Comparison of ENCODE assay signal across 8 cellular contexts in the genomic region with DNA sequence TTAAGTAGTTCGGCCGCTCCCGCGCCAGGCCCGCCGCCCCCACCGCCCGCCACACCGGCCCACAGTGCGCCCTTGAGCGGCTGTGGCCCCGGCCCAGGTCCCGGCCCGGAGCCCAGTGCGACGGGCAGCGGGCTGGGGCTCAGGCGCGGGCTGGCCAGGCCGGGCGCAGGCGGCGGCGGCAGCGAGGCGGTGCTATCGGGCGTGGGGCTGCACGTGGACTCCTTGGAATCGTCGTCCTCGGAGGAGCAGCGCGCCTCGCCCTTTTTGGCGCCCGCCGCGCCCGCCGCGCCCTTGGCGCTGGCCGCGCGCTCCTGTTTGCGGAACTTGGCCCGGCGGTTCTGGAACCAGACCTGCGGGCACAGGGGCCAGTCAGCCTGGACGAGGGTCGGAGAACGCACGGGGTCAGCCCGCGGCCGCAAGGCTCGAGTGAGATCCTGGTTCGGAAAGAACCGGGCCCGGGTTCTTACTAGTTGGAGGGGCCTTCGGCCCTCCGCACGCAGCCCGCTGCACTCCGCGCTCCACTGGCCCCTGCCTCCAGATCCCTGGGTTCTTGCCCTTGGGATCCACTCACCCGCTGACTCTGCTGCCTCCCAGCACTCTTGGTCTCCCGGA. TPM values are rescaled to one million over a fixed set of nuclear protein-coding genes. Genes with fewer than 3 reads are reported as not detected.
A peak's percentile ranks its signal among the peaks of the same experiment; 100 is the strongest.
DNase-seq lines count a peak whose midpoint lies in the region; ATAC-seq and TF ChIP-seq lines count a peak whose summit lies in the region.

No MANE protein-coding gene starts in this region.

- ATAC-seq in omental fat pad (ENCODE audit: low FRiP score) (peak; percentile 63), HG03095 (IDR thresholded peaks at IDR 0.05; ENCODE audit: unreplicated experiment) (no peak)

- DNase-seq in COLO668 (lab: John Stamatoyannopoulos, UW; ENCODE audit: unreplicated experiment) = peak; percentile 57
- peak; percentile 30 for DNase-seq in NCI-H526 treated with DMSO at 0.1 percent for 48 hours (lab: John Stamatoyannopoulos, UW)
- DNase-seq in fibroblast of gingiva (ENCODE audit: low read depth) = peak; percentile 30
- no peak for DNase-seq in omental fat pad (ENCODE audit: low spot score)
- DNase-seq in NCI-H187 treated with DMSO at 0.1 percent for 48 hours (lab: John Stamatoyannopoulos, UW) = no peak
- DNase-seq in SKM-1 treated with dmso at 0.1 percent for 144 hours (lab: John Stamatoyannopoulos, UW; ENCODE audit: unreplicated experiment) = no peak
- DNase-seq in globus pallidus (ENCODE audit: low spot score) = no peak

- no peak for TF ChIP-seq CTCF in omental fat pad (IDR thresholded peaks at IDR 0.05)

RNA-seq across cellular contexts. Expression of a gene that starts 4.0 kb away (rescaled TPM):
- not detected for total RNA-seq in omental fat pad

RNA-seq across cellular contexts. Expression of a gene that starts 15.4 kb away (rescaled TPM):
- total RNA-seq in omental fat pad = 10 to 100 TPM; 47.6 to 65.1 (median 57.6) TPM

RNA-seq across cellular contexts. Expression of a gene that starts 23.4 kb away (rescaled TPM):
- total RNA-seq in omental fat pad = 100 to 1,000 TPM in 2 of 4 donors, 10 to 100 TPM in 2; 52.5 to 128 (median 95.5) TPM

RNA-seq across cellular contexts. Expression of a gene that starts 48.0 kb away (rescaled TPM):
- total RNA-seq in omental fat pad = not detected

Comparison
In these comparisons a context has a peak if more than half of its experiments do, and no peak if none do; other contexts are left out.
1. DNase-seq: peak in COLO668 (single experiment), NCI-H526 treated with DMSO at 0.1 percent for 48 hours (single experiment) and fibroblast of gingiva (single experiment); none in omental fat pad (single experiment), NCI-H187 treated with DMSO at 0.1 percent for 48 hours (single experiment), SKM-1 treated with dmso at 0.1 percent for 144 hours (single experiment) and globus pallidus (single experiment).